14 cellular contexts compared by ENCODE assay signal in genomic region chrX:27444093-27444908, GRCh38. TPM values are rescaled to one million over a fixed set of nuclear protein-coding genes. Genes with fewer than 3 reads are reported as not detected.
DNase-seq lines count a peak whose midpoint lies in the region; ATAC-seq, FAIRE-seq and TF ChIP-seq lines count a peak whose summit lies in the region.
"Had no signal": no experiment of that assay in that cellular context is flagged by ENCODE, and none has a peak within 500 bp of the region (broad histone marks: within the 10 kb centered on the region; RNA-seq: fewer than 3 reads in every experiment).

No MANE protein-coding gene starts in this region.

- no peaks in the 10 kb centered on the region for H3K36me3 Mint-ChIP-seq in activated T-helper 17 cell treated with anti-CD3 and anti-CD28 coated beads, Interleukin-2, amount 50 U/mL, for 72 hours (ENCODE audit: low read depth)
- no peaks in the 10 kb centered on the region for H3K36me3 Mint-ChIP-seq in osteocyte (ENCODE audit: unreplicated experiment)

- no peaks in the 10 kb centered on the region for H3K4me1 Mint-ChIP-seq in activated T-helper 17 cell treated with anti-CD3 and anti-CD28 coated beads, Interleukin-2, amount 50 U/mL, for 72 hours
- H3K4me1 Mint-ChIP-seq in osteocyte (ENCODE audit: unreplicated experiment), result no peaks in the 10 kb centered on the region

- no peak for TF ChIP-seq POLR2A in GM12891 (IDR thresholded peaks at IDR 0.05; ENCODE audit: low read depth, low read length)

- H3K27ac Mint-ChIP-seq in activated T-helper 17 cell treated with anti-CD3 and anti-CD28 coated beads, Interleukin-2, amount 50 U/mL, for 72 hours, result no peak overlapping the region
- H3K27ac Mint-ChIP-seq in osteocyte (ENCODE audit: unreplicated experiment), result no peak overlapping the region

- no peak overlapping the region for H3K4me3 Mint-ChIP-seq in activated T-helper 17 cell treated with anti-CD3 and anti-CD28 coated beads, Interleukin-2, amount 50 U/mL, for 72 hours
- H3K4me3 Mint-ChIP-seq in osteocyte (ENCODE audit: unreplicated experiment), result no peak overlapping the region

- FAIRE-seq in GM12891 (lab: Jason Lieb, UNC), result no peak
- FAIRE-seq: H1, kidney had no signal

- no peak for TF ChIP-seq CTCF in osteocyte (IDR thresholded peaks at IDR 0.05)

- H3K27me3 Mint-ChIP-seq in activated T-helper 17 cell treated with anti-CD3 and anti-CD28 coated beads, Interleukin-2, amount 50 U/mL, for 72 hours, result no peaks in the 10 kb centered on the region
- no peaks in the 10 kb centered on the region for H3K27me3 Mint-ChIP-seq in osteocyte (ENCODE audit: unreplicated experiment)

- DNase-seq in GM12891 (ENCODE audit: insufficient read length, low spot score) (peak; percentile 3), NCI-H2081 treated with DMSO at 0.1 percent for 48 hours (lab: John Stamatoyannopoulos, UW) (no peak), osteocyte (ENCODE audit: extremely low spot score, unreplicated experiment) (no peak), 8988T (no peak), C1 segment of cervical spinal cord (lab: John Stamatoyannopoulos, UW) (no peak)
- DNase-seq: BE2C; effector memory CD4-positive, alpha-beta T cell; gastrocnemius medialis; kidney; NCI-H1694 treated with DMSO at 0.1 percent for 48 hours had no signal

- peak; percentile 81 for ATAC-seq in GM18867 (IDR thresholded peaks at IDR 0.05; ENCODE audit: unreplicated experiment)
- ATAC-seq in HG02870 (IDR thresholded peaks at IDR 0.05; ENCODE audit: unreplicated experiment), result peak; percentile 77
- ATAC-seq in activated T-helper 17 cell treated with anti-CD3 and anti-CD28 coated beads, Interleukin-2, amount 50 U/mL, for 72 hours (replicated peaks), result peak; percentile 21
- ATAC-seq: gastrocnemius medialis had no signal

- H3K9me3 Mint-ChIP-seq in activated T-helper 17 cell treated with anti-CD3 and anti-CD28 coated beads, Interleukin-2, amount 50 U/mL, for 72 hours, result no peaks in the 10 kb centered on the region
- peaks cover 8% of the 10 kb centered on the region for H3K9me3 Mint-ChIP-seq in osteocyte (ENCODE audit: unreplicated experiment)

TF ChIP-seq in GM12891, 5 proteins besides CTCF, POLR2A, EP300 and RAD21:
- TF ChIP-seq POU2F2 (IDR thresholded peaks at IDR 0.05; ENCODE audit: low read depth, low read length) (no peak), PAX5 (IDR thresholded peaks at IDR 0.05; ENCODE audit: insufficient read depth, low read length, severe bottlenecking) (no peak), TAF1 (IDR thresholded peaks at IDR 0.05; ENCODE audit: low read depth, low read length) (no peak), SPI1 (IDR thresholded peaks at IDR 0.05; ENCODE audit: low read depth, low read length) (no peak), POLR2AphosphoS5 (IDR thresholded peaks at IDR 0.05; ENCODE audit: low read depth, low read length) (no peak)
TF ChIP-seq in GM12891: peak in this region for 0.

RNA-seq across cellular contexts. Expression of gene PPP4R3C, which starts 18.8 kb away (rescaled TPM):
- polyA plus RNA-seq in GM12891 (2012; ENCODE audit: low read depth, missing spikeins), result not detected
- not detected for total RNA-seq in activated T-helper 17 cell treated with anti-CD3 and anti-CD28 coated beads, Interleukin-2, amount 50 U/mL, for 72 hours
- total RNA-seq in osteocyte, result not detected in 2 replicates
- total RNA-seq: gastrocnemius medialis, H1, kidney had no signal
- polyA plus RNA-seq: H1 had no signal

Comparison
In these comparisons a context has a peak if more than half of its experiments do, and no peak if none do; other contexts are left out.
1. ATAC-seq: peak in every context shown above with its lines; median percentile 81 in GM18867; 77 in HG02870; 21 in activated T-helper 17 cell treated with anti-CD3 and anti-CD28 coated beads, Interleukin-2, amount 50 U/mL, for 72 hours.